9 cellular contexts compared by ENCODE assay signal in genomic region chr2:222813177-222813843, GRCh38. TPM values are rescaled to one million over a fixed set of nuclear protein-coding genes. Genes with fewer than 3 reads are reported as not detected.
DNase-seq lines count a peak whose midpoint lies in the region; ATAC-seq, FAIRE-seq and TF ChIP-seq lines count a peak whose summit lies in the region.
"Had no signal": no experiment of that assay in that cellular context is flagged by ENCODE, and none has a peak within 500 bp of the region (broad histone marks: within the 10 kb centered on the region; RNA-seq: fewer than 3 reads in every experiment).

No MANE protein-coding gene starts in this region.

- no peak overlapping the region for H3K4me3 Mint-ChIP-seq in T-helper 1 cell treated with Interleukin-12 subunit alpha and Interleukin-12 subunit beta and Interleukin-4 antibody, amounts not matched to agents 30 μg/mL and 1 μg/mL, for 36 hours

- TF ChIP-seq CTCF in D721Med (IDR thresholded peaks at IDR 0.05; ENCODE audit: insufficient read depth, missing control alignments), result no peak

- peak; percentile 97 for ATAC-seq in HG02870 (IDR thresholded peaks at IDR 0.05; ENCODE audit: unreplicated experiment)
- peak; percentile 38 for ATAC-seq in aorta (ENCODE audit: low FRiP score)

- H3K4me1 Mint-ChIP-seq in T-helper 1 cell treated with Interleukin-12 subunit alpha and Interleukin-12 subunit beta and Interleukin-4 antibody, amounts not matched to agents 30 μg/mL and 1 μg/mL, for 36 hours (ENCODE audit: low read depth), result peaks cover 14% of the 10 kb centered on the region

- no peak overlapping the region for H3K27ac ChIP-seq in aorta (ENCODE audit: low read depth in 1 of 2, low read length in 2 of 2)

- H3K36me3 ChIP-seq in aorta (ENCODE audit: control insufficient read depth in 1 of 2, insufficient read depth in 2 of 2, low read length in 1 of 2), result no peaks in the 10 kb centered on the region

- H3K36me3 Mint-ChIP-seq in T-helper 1 cell treated with Interleukin-12 subunit alpha and Interleukin-12 subunit beta and Interleukin-4 antibody, amounts not matched to agents 30 μg/mL and 1 μg/mL, for 36 hours (ENCODE audit: low read depth), result no peaks in the 10 kb centered on the region

- H3K9me3 ChIP-seq in aorta (ENCODE audit: control insufficient read depth, low read length), result no peaks in the 10 kb centered on the region

- H3K9me3 Mint-ChIP-seq in T-helper 1 cell treated with Interleukin-12 subunit alpha and Interleukin-12 subunit beta and Interleukin-4 antibody, amounts not matched to agents 30 μg/mL and 1 μg/mL, for 36 hours, result no peaks in the 10 kb centered on the region

- H3K4me3 ChIP-seq in aorta (ENCODE audit: low read length in 2 of 2), result no peak overlapping the region

- FAIRE-seq in D721Med (lab: Jason Lieb, UNC), result no peak

- peak; percentile 12 for DNase-seq in stimulated activated CD4-positive, alpha-beta T cell treated with anti-CD3 and anti-CD28 coated beads, Interleukin-4, amount 100 ng/mL, for 24 hours
- no peak for DNase-seq in stimulated activated CD4-positive, alpha-beta T cell treated with anti-CD3 and anti-CD28 coated beads, Interleukin-12 subunit alpha, Interleukin-12 subunit beta, amount 100 ng/mL, for 4 hours
- no peak for DNase-seq in aorta
- DNase-seq in NCI-H146 treated with DMSO at 0.1 percent for 48 hours (lab: John Stamatoyannopoulos, UW; ENCODE audit: unreplicated experiment), result no peak
- DNase-seq in D721Med (ENCODE audit: insufficient read length, low spot score), result no peak
- no peak for DNase-seq in KG1 (lab: John Stamatoyannopoulos, UW)
- DNase-seq: DND-41 had no signal

- H3K4me1 ChIP-seq in aorta (ENCODE audit: control insufficient read depth in 1 of 2, insufficient read depth in 2 of 2, low read length in 2 of 2), result no peaks in the 10 kb centered on the region

- WGBS in aorta, 2 donors, result 73 to 75% methylated on average over 6 of the region's 6 CpGs

- H3K27me3 Mint-ChIP-seq in T-helper 1 cell treated with Interleukin-12 subunit alpha and Interleukin-12 subunit beta and Interleukin-4 antibody, amounts not matched to agents 30 μg/mL and 1 μg/mL, for 36 hours (ENCODE audit: low read depth), result peaks cover 5% of the 10 kb centered on the region

- intact Hi-C loops in aorta (cut with DNase I), result no loop called here

- H3K27ac Mint-ChIP-seq in T-helper 1 cell treated with Interleukin-12 subunit alpha and Interleukin-12 subunit beta and Interleukin-4 antibody, amounts not matched to agents 30 μg/mL and 1 μg/mL, for 36 hours, result peak overlapping the region; percentile 63

- no peaks in the 10 kb centered on the region for H3K27me3 ChIP-seq in aorta (ENCODE audit: control insufficient read depth in 1 of 2, insufficient read depth in 2 of 2, low read length in 1 of 2)

RNA-seq across cellular contexts. Expression of gene ACSL3, which starts 47.5 kb away (rescaled TPM):
- total RNA-seq in aorta, result 10 to 100 TPM; 66.5 to 69.0 TPM
- 10 to 100 TPM; 14.0 to 39.4 TPM for polyA plus RNA-seq in aorta
